8 cellular contexts compared by ENCODE assay signal in the genomic region with DNA sequence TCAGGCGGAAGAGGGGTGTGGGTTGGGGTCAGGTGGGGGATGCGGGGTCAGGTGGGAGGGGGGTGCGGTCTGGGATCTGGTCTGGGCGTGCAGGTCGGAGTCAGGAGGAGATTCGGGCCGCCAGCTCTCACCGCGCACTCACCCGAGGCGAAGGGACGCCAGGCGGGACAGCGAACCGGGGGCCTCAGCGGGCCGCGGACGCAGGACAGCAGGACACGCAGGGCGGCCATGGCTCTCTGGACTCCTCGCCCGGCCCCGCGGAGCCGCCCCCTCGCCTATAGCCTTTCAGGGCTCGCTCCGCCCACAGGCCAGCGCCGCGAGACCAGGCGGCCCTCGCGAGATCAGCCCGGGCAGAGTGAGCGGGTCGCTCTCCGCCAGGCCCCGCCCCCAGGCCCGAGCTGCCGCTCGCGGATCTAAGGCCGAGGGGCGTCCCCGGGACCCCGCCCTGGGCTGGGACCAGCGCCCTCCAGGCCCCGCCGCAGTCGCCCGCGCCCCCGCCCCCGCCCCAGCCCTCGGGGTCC. TPM values are rescaled to one million over a fixed set of nuclear protein-coding genes. Genes with fewer than 3 reads are reported as not detected.
DNase-seq lines count a peak whose midpoint lies in the region; ATAC-seq and TF ChIP-seq lines count a peak whose summit lies in the region.

A gene (minus strand): TSS at position 251 of the 521 bp plus-strand sequence. CDS start 21 bp downstream, at position 230.

- H3F3A ChIP-seq in GM23338 (replicated peaks; ENCODE audit: low read depth): 0 out of 2 replicates have a peak, but pooled peaks cover 3% of the 10 kb centered on the region

- H2AFZ ChIP-seq in GM23338 (no peak within 1 kb of the TSS), fibroblast of lung (ENCODE audit: low read length) (peak within 1 kb of the TSS; percentile 85)

- H3K4me3 ChIP-seq in GM23338 (peak within 1 kb of the TSS; percentile 69), fibroblast of lung (replicated peaks in 1 of 4; ENCODE audit: control extremely low read depth in 1 of 4, insufficient read depth in 1 of 4, low read depth in 3 of 4, low read length in 4 of 4) (peak within 1 kb of the TSS; percentile 55 to 73 (median 69))

- peak; percentile 94 for ATAC-seq in GM23338
- ATAC-seq in naive thymus-derived CD8-positive, alpha-beta T cell: peak; percentile 97 to 99
- peak; percentile 97 for ATAC-seq in stimulated activated naive B cell treated with anti-CD40 and anti-IgM and Interleukin-4, amounts not matched to agents 10 μg/mL and 1 μg/mL and 100 μg/mL, for 72 hours (replicated peaks)

- H3K9me3 ChIP-seq in fibroblast of lung (ENCODE audit: control insufficient read depth, insufficient read depth, low read depth, low read length): no peaks in the 10 kb centered on the region

- POLR2A ChIA-PET in naive thymus-derived CD8-positive, alpha-beta T cell (lab: Charles Lee): interaction anchor here (0.7 to 2.0 kb wide), 6 partner anchors 9 to 37 kb away, joined by 3 to 14 read pairs (median 4); a partner anchor contains a TSS

- peaks cover 37% of the 10 kb centered on the region for H3K27me3 Mint-ChIP-seq in GM23338 (ENCODE audit: insufficient read depth, low read depth, poor library complexity)
- H3K27me3 Mint-ChIP-seq in naive thymus-derived CD8-positive, alpha-beta T cell: no peaks in the 10 kb centered on the region
- no peaks in the 10 kb centered on the region for H3K27me3 Mint-ChIP-seq in stimulated activated naive B cell treated with anti-CD40 and anti-IgM and Interleukin-4, amounts not matched to agents 10 μg/mL and 1 μg/mL and 100 μg/mL, for 72 hours

- peaks cover 4% of the 10 kb centered on the region; the same call in 1 of the 2 replicates for H4K20me1 ChIP-seq in GM23338 (replicated peaks; ENCODE audit: insufficient read depth)
- H4K20me1 ChIP-seq in fibroblast of lung (ENCODE audit: control insufficient read depth, extremely low read depth, insufficient read depth, low read length): no peaks in the 10 kb centered on the region

- no peaks in the 10 kb centered on the region for H3K36me3 ChIP-seq in GM23338 (ENCODE audit: insufficient read depth)
- H3K36me3 ChIP-seq in fibroblast of lung (ENCODE audit: control insufficient read depth, insufficient read depth, low read length): peaks cover 13% of the 10 kb centered on the region

- no peaks in the 10 kb centered on the region; the same call in 2 of the 3 replicates for H3K9me3 Mint-ChIP-seq in GM23338
- no peaks in the 10 kb centered on the region for H3K9me3 Mint-ChIP-seq in naive thymus-derived CD8-positive, alpha-beta T cell
- H3K9me3 Mint-ChIP-seq in stimulated activated naive B cell treated with anti-CD40 and anti-IgM and Interleukin-4, amounts not matched to agents 10 μg/mL and 1 μg/mL and 100 μg/mL, for 72 hours: peaks cover 0 to 2% of the 10 kb centered on the region in 2 donors

- peaks cover 5% of the 10 kb centered on the region for H3K4me1 Mint-ChIP-seq in GM23338
- H3K4me1 Mint-ChIP-seq in naive thymus-derived CD8-positive, alpha-beta T cell: peaks cover 7 to 22% (median 17%) of the 10 kb centered on the region in 4 donors
- peaks cover 14 to 48% of the 10 kb centered on the region in 2 donors for H3K4me1 Mint-ChIP-seq in stimulated activated naive B cell treated with anti-CD40 and anti-IgM and Interleukin-4, amounts not matched to agents 10 μg/mL and 1 μg/mL and 100 μg/mL, for 72 hours

- H3K9ac ChIP-seq in fibroblast of lung (ENCODE audit: insufficient read depth, low read length): peak within 1 kb of the TSS; percentile 79

- H3K9me2 ChIP-seq in GM23338 (ENCODE audit: insufficient read depth): no peaks in the 10 kb centered on the region

- H3K27ac Mint-ChIP-seq in GM23338: peak within 1 kb of the TSS; percentile 83; the same call in 1 of the 2 replicates
- peak within 1 kb of the TSS in 9 of 10 donors; percentile 48 to 90 (median 69) for H3K27ac Mint-ChIP-seq in naive thymus-derived CD8-positive, alpha-beta T cell
- H3K27ac Mint-ChIP-seq in stimulated activated naive B cell treated with anti-CD40 and anti-IgM and Interleukin-4, amounts not matched to agents 10 μg/mL and 1 μg/mL and 100 μg/mL, for 72 hours: peak within 1 kb of the TSS; percentile 96

- H3K27me3 ChIP-seq in GM23338 (ENCODE audit: insufficient read depth) (peaks cover 45% of the 10 kb centered on the region), fibroblast of lung (ENCODE audit: control insufficient read depth, insufficient read depth, low read length) (no peaks in the 10 kb centered on the region)

- H3K79me2 ChIP-seq in GM23338 (replicated peaks; ENCODE audit: insufficient read depth) (no peaks in the 10 kb centered on the region), fibroblast of lung (ENCODE audit: control insufficient read depth, insufficient read depth, low read length) (peaks cover 1% of the 10 kb centered on the region)

- H3K4me1 ChIP-seq in GM23338 (ENCODE audit: insufficient read depth) (peaks cover 5% of the 10 kb centered on the region; the same call in 1 of the 2 replicates), fibroblast of lung (ENCODE audit: control insufficient read depth, extremely low read depth, insufficient read depth, low read length) (peaks cover 2% of the 10 kb centered on the region)

- peak within 1 kb of the TSS; percentile 88 for H3K4me3 Mint-ChIP-seq in GM23338
- peak within 1 kb of the TSS; percentile 64 to 89 (median 80) for H3K4me3 Mint-ChIP-seq in naive thymus-derived CD8-positive, alpha-beta T cell
- H3K4me3 Mint-ChIP-seq in stimulated activated naive B cell treated with anti-CD40 and anti-IgM and Interleukin-4, amounts not matched to agents 10 μg/mL and 1 μg/mL and 100 μg/mL, for 72 hours: peak within 1 kb of the TSS; percentile 93 to 99

- TF ChIP-seq CTCF in GM23338 (conservative IDR thresholded peaks at IDR 0.05; ENCODE audit: low read depth in 2 of 2) (no peak), fibroblast of lung (conservative IDR thresholded peaks at IDR 0.05 in 1 of 2, IDR thresholded peaks at IDR 0.05 in 1 of 2; ENCODE audit: low read depth in 1 of 2, low read length in 2 of 2) (no peak)

- H3K27ac ChIP-seq in GM23338 (ENCODE audit: low read depth) (no peak within 1 kb of the TSS), fibroblast of lung (ENCODE audit: insufficient read depth, low read length) (peak within 1 kb of the TSS; percentile 47)

- H3K36me3 Mint-ChIP-seq in GM23338 (ENCODE audit: low read depth): peaks cover 24% of the 10 kb centered on the region
- H3K36me3 Mint-ChIP-seq in naive thymus-derived CD8-positive, alpha-beta T cell: peaks cover 0 to 21% (median 6%) of the 10 kb centered on the region in 3 donors
- H3K36me3 Mint-ChIP-seq in stimulated activated naive B cell treated with anti-CD40 and anti-IgM and Interleukin-4, amounts not matched to agents 10 μg/mL and 1 μg/mL and 100 μg/mL, for 72 hours: peaks cover 16 to 20% of the 10 kb centered on the region in 2 donors

- H3K4me2 ChIP-seq in GM23338 (peak within 1 kb of the TSS; percentile 72), fibroblast of lung (ENCODE audit: extremely low read depth, insufficient read depth, low read length) (peak within 1 kb of the TSS; percentile 53)

- DNase-seq in DMS79 treated with DMSO at 0.1 percent for 48 hours (lab: John Stamatoyannopoulos, UW) (peak; percentile 46), GM23338 (ENCODE audit: low spot score) (peak; percentile 98), Kasumi-1 (lab: John Stamatoyannopoulos, UW) (peak; percentile 89 to 91), RPMI8226 (peak; percentile 80), fibroblast of lung (ENCODE audit: low read depth in 2 of 2) (peak; percentile 83 to 88)
- peak; percentile 80 to 87 for DNase-seq in activated T-helper 1 cell treated with anti-CD3 and anti-CD28 coated beads, Interleukin-2, amount 50 U/mL, for 16 hours (ENCODE audit: low read depth in 1 of 2, low spot score in 1 of 2)
- DNase-seq in naive thymus-derived CD8-positive, alpha-beta T cell: peak; percentile 86 to 96 (median 92)
- peak; percentile 94 for DNase-seq in stimulated activated naive B cell treated with anti-CD40 and anti-IgM and Interleukin-4, amounts not matched to agents 10 μg/mL and 1 μg/mL and 100 μg/mL, for 72 hours

TF ChIP-seq in GM23338, 12 proteins besides CTCF, POLR2A, EP300 and RAD21:
- TF ChIP-seq POLR2AphosphoS5 (IDR thresholded peaks at IDR 0.05; ENCODE audit: low read depth): peak; percentile 89
- no peak for TF ChIP-seq JUNB (IDR thresholded peaks at IDR 0.05; ENCODE audit: unreplicated experiment)
- TF ChIP-seq CREB1 (CRISPR knock-in tag; IDR thresholded peaks at IDR 0.05; ENCODE audit: low read depth): no peak
- no peak for TF ChIP-seq NANOG (IDR thresholded peaks at IDR 0.05; ENCODE audit: borderline replicate concordance)

RNA-seq across cellular contexts. Expression of the gene that starts here (rescaled TPM):
- total RNA-seq in GM23338 (2014; rRNA removed; shearing (Covaris generic)): 87.8 and 92.1 TPM in 2 replicates
- 120 and 127 TPM in 2 replicates for polyA plus RNA-seq in GM23338 (2016; fragmentation: Nextera tagmentation; extraction: Ambion mirVana)
- total RNA-seq in fibroblast of lung: 48.5 and 63.9 TPM in 2 replicates
- 71.9 and 89.3 TPM in 2 replicates for polyA plus RNA-seq in fibroblast of lung
- 89.0 and 131 TPM in 2 replicates for polyA plus RNA-seq in fibroblast of lung (2012)
- polyA minus RNA-seq in fibroblast of lung (ENCODE audit: low replicate concordance): 84.0 and 124 TPM in 2 replicates
- total RNA-seq in naive thymus-derived CD8-positive, alpha-beta T cell: 10 to 100 TPM; 28.3 to 29.2 TPM
- 100 to 1,000 TPM; 103 to 110 (median 104) TPM for polyA plus RNA-seq in naive thymus-derived CD8-positive, alpha-beta T cell

Comparison
In these comparisons a context has a peak if more than half of its experiments do, and no peak if none do; other contexts are left out.
1. DNase-seq: peak in every context shown above with its lines; median percentile 98 in GM23338; 94 in stimulated activated naive B cell treated with anti-CD40 and anti-IgM and Interleukin-4, amounts not matched to agents 10 μg/mL and 1 μg/mL and 100 μg/mL, for 72 hours; 92 in naive thymus-derived CD8-positive, alpha-beta T cell; 90 in Kasumi-1; 86 in fibroblast of lung; 84 in activated T-helper 1 cell treated with anti-CD3 and anti-CD28 coated beads, Interleukin-2, amount 50 U/mL, for 16 hours; 80 in RPMI8226; 46 in DMS79 treated with DMSO at 0.1 percent for 48 hours.